ENCODE assay signal across 29 cellular contexts in genomic region chr1:107407011-107407410, GRCh38.
"Had no signal": no experiment of that assay in that cellular context is flagged by ENCODE, and none has a peak within 500 bp of the region (broad histone marks: within the 10 kb centered on the region; RNA-seq: fewer than 3 reads in every experiment).

No MANE protein-coding gene starts in this region.

- H3K9me3 ChIP-seq: MG63 had no signal

- H3K36me3 ChIP-seq: MG63 had no signal

- DNase-seq: Karpas-422, Kasumi-1, MG63, MM.1S, MV-4-11, NCI-H1048, NCI-H1092, NCI-H1092 treated with DMSO at 0.1 percent for 48 hours, NCI-H1105, NCI-H1105 treated with DMSO at 0.1 percent for 48 hours, NCI-H1417, NCI-H1417 treated with DMSO at 0.1 percent for 48 hours, NCI-H1436, NCI-H1436 treated with DMSO at 0.1 percent for 48 hours, NCI-H146, NCI-H1694, NCI-H187, NCI-H187 treated with DMSO at 0.1 percent for 48 hours, NCI-H1930, NCI-H2029, NCI-H2029 treated with DMSO at 0.1 percent for 48 hours, NCI-H2081, NCI-H2081 treated with DMSO at 0.1 percent for 48 hours, NCI-H2107, NCI-H2227 treated with DMSO at 0.1 percent for 48 hours, NCI-H226, NCI-H345, NCI-H510A, NCI-H510A treated with DMSO at 0.1 percent for 48 hours had no signal

- H3K4me3 ChIP-seq: MG63 had no signal

- H3K27me3 ChIP-seq: MG63 had no signal
